ENCODE assay signal across 14 cellular contexts in genomic region chr1:198763298-198763714, GRCh38.
DNase-seq lines count a peak whose midpoint lies in the region; ATAC-seq and TF ChIP-seq lines count a peak whose summit lies in the region.
"Had no signal": no experiment of that assay in that cellular context is flagged by ENCODE, and none has a peak within 500 bp of the region (broad histone marks: within the 10 kb centered on the region; RNA-seq: fewer than 3 reads in every experiment).

No MANE protein-coding gene starts in this region.

- no peak overlapping the region for H3K4me3 ChIP-seq in fibroblast of pulmonary artery (replicated peaks; ENCODE audit: low read depth, low read length)

- no peak overlapping the region for H3K4me3 Mint-ChIP-seq in activated naive CD8-positive, alpha-beta T cell treated with anti-CD3 and anti-CD28 coated beads, Interleukin-2, amount 10 ng/mL, durations not matched to agents 7 days and 5 days
- no peak overlapping the region for H3K4me3 Mint-ChIP-seq in activated naive CD8-positive, alpha-beta T cell treated with anti-CD3 and anti-CD28 coated beads for 36 hours
- H3K4me3 Mint-ChIP-seq: B cell had no signal

- DNase-seq in activated naive CD8-positive, alpha-beta T cell treated with anti-CD3 and anti-CD28 coated beads, Interleukin-2, amount 10 ng/mL, durations not matched to agents 7 days and 5 days: no peak
- DNase-seq in activated naive CD8-positive, alpha-beta T cell treated with anti-CD3 and anti-CD28 coated beads for 36 hours: no peak
- DNase-seq in NCI-H69 (lab: John Stamatoyannopoulos, UW) (peak; percentile 53), fibroblast of pulmonary artery (ENCODE audit: low read depth) (peak; percentile 18), ureter (ENCODE audit: low spot score) (no peak), NCI-H187 (lab: John Stamatoyannopoulos, UW) (no peak), DMS53 treated with DMSO at 0.1 percent for 48 hours (lab: John Stamatoyannopoulos, UW; ENCODE audit: unreplicated experiment) (no peak)
- DNase-seq: activated CD4-positive, alpha-beta T cell treated with anti-CD3 and anti-CD28 coated beads for 1 hour; activated gamma-delta T cell treated with Interleukin-2 at 50 U/mL for 16 hours; GDM1; GOT3; SIG-M5 had no signal

- peaks cover 12% of the 10 kb centered on the region for H3K36me3 Mint-ChIP-seq in activated naive CD8-positive, alpha-beta T cell treated with anti-CD3 and anti-CD28 coated beads, Interleukin-2, amount 10 ng/mL, durations not matched to agents 7 days and 5 days
- peaks cover 15% of the 10 kb centered on the region for H3K36me3 Mint-ChIP-seq in activated naive CD8-positive, alpha-beta T cell treated with anti-CD3 and anti-CD28 coated beads for 36 hours

- no peak for TF ChIP-seq CTCF in fibroblast of pulmonary artery (IDR thresholded peaks at IDR 0.05; ENCODE audit: low read length, missing control alignments)

- ATAC-seq in activated naive CD8-positive, alpha-beta T cell treated with anti-CD3 and anti-CD28 coated beads, Interleukin-2, amount 10 ng/mL, durations not matched to agents 7 days and 5 days (ENCODE audit: low read depth): peak; percentile 48
- no peak for ATAC-seq in GM19397 (IDR thresholded peaks at IDR 0.05; ENCODE audit: unreplicated experiment)

- H3K9me3 Mint-ChIP-seq in activated naive CD8-positive, alpha-beta T cell treated with anti-CD3 and anti-CD28 coated beads, Interleukin-2, amount 10 ng/mL, durations not matched to agents 7 days and 5 days: no peaks in the 10 kb centered on the region
- peaks cover 4% of the 10 kb centered on the region for H3K9me3 Mint-ChIP-seq in activated naive CD8-positive, alpha-beta T cell treated with anti-CD3 and anti-CD28 coated beads for 36 hours

- no peaks in the 10 kb centered on the region for H3K27me3 Mint-ChIP-seq in activated naive CD8-positive, alpha-beta T cell treated with anti-CD3 and anti-CD28 coated beads, Interleukin-2, amount 10 ng/mL, durations not matched to agents 7 days and 5 days
- no peaks in the 10 kb centered on the region for H3K27me3 Mint-ChIP-seq in activated naive CD8-positive, alpha-beta T cell treated with anti-CD3 and anti-CD28 coated beads for 36 hours
- H3K27me3 Mint-ChIP-seq: B cell had no signal

- H3K4me1 Mint-ChIP-seq in activated naive CD8-positive, alpha-beta T cell treated with anti-CD3 and anti-CD28 coated beads, Interleukin-2, amount 10 ng/mL, durations not matched to agents 7 days and 5 days: peaks cover 9% of the 10 kb centered on the region
- peaks cover 45% of the 10 kb centered on the region for H3K4me1 Mint-ChIP-seq in activated naive CD8-positive, alpha-beta T cell treated with anti-CD3 and anti-CD28 coated beads for 36 hours

- POLR2A ChIA-PET in activated naive CD8-positive, alpha-beta T cell treated with anti-CD3 and anti-CD28 coated beads, Interleukin-2, amount 10 ng/mL, durations not matched to agents 7 days and 5 days (lab: Charles Lee): interaction anchor here (1.2 kb wide), 1 partner anchor 15 kb away, joined by 4 read pairs; no protein-coding TSS in a partner anchor

- H3K27ac Mint-ChIP-seq in activated naive CD8-positive, alpha-beta T cell treated with anti-CD3 and anti-CD28 coated beads, Interleukin-2, amount 10 ng/mL, durations not matched to agents 7 days and 5 days: no peak overlapping the region
- no peak overlapping the region for H3K27ac Mint-ChIP-seq in activated naive CD8-positive, alpha-beta T cell treated with anti-CD3 and anti-CD28 coated beads for 36 hours
- H3K27ac Mint-ChIP-seq: B cell had no signal

Comparison
In these comparisons a context has a peak if more than half of its experiments do, and no peak if none do; other contexts are left out.
1. DNase-seq: peak in NCI-H69 (single experiment) and fibroblast of pulmonary artery (single experiment); none in activated naive CD8-positive, alpha-beta T cell treated with anti-CD3 and anti-CD28 coated beads, Interleukin-2, amount 10 ng/mL, durations not matched to agents 7 days and 5 days (single experiment), activated naive CD8-positive, alpha-beta T cell treated with anti-CD3 and anti-CD28 coated beads for 36 hours (single experiment), ureter (single experiment), NCI-H187 (0 of 2) and DMS53 treated with DMSO at 0.1 percent for 48 hours (single experiment).